8 cellular contexts compared by ENCODE assay signal in genomic region chr7:40717242-40717641, GRCh38.
DNase-seq lines count a peak whose midpoint lies in the region; ATAC-seq and TF ChIP-seq lines count a peak whose summit lies in the region.

No MANE protein-coding gene starts in this region.

- H3K23ac ChIP-seq in H9 (ENCODE audit: insufficient read length, low read depth, low read length), result no peak overlapping the region

- no peaks in the 10 kb centered on the region for H3K27me3 ChIP-seq in H9 (ENCODE audit: insufficient read depth, low read length)
- no peaks in the 10 kb centered on the region for H3K27me3 ChIP-seq in adrenal gland
- no peaks in the 10 kb centered on the region for H3K27me3 ChIP-seq in aorta (ENCODE audit: control insufficient read depth in 1 of 2, insufficient read depth in 2 of 2, low read length in 1 of 2)

- H3K9me3 ChIP-seq in H9 (ENCODE audit: control insufficient read depth, low read depth, low read length), result no peaks in the 10 kb centered on the region
- H3K9me3 ChIP-seq in adrenal gland (replicated peaks in 1 of 3), result no peaks in the 10 kb centered on the region
- no peaks in the 10 kb centered on the region for H3K9me3 ChIP-seq in aorta (ENCODE audit: control insufficient read depth, low read length)

- H3K4ac ChIP-seq in H9 (ENCODE audit: low read depth, low read length), result no peak overlapping the region

- H2AFZ ChIP-seq in H9 (ENCODE audit: low read length), result no peak overlapping the region

- H4K5ac ChIP-seq in H9 (ENCODE audit: insufficient read length, low read depth, low read length), result no peak overlapping the region

- no peaks in the 10 kb centered on the region for H3K36me3 Mint-ChIP-seq in H9 (ENCODE audit: insufficient read depth in 1 of 3, low read depth in 3 of 3)

- WGBS in H9 (ENCODE audit: extremely low coverage, insufficient read length, low lambda C conversion rate), result no CpG with 5 or more reads among the region's 9 CpGs
- 17 to 36% (median 29%) methylated on average over 9 of the region's 9 CpGs for WGBS in adrenal gland, 4 donors
- 0 to 4% methylated on average over 9 of the region's 9 CpGs for WGBS in aorta, 2 donors

- no peak overlapping the region for H3K4me3 Mint-ChIP-seq in H9

- H3K14ac ChIP-seq in H9 (ENCODE audit: insufficient read depth, low read length), result no peak overlapping the region

- intact Hi-C loops in adrenal gland (cut with DNase I), result no loop called here
- intact Hi-C loops in aorta (cut with DNase I), result no loop called here

- no peaks in the 10 kb centered on the region for H3K79me1 ChIP-seq in H9 (ENCODE audit: insufficient read depth, low read depth, low read length, poor library complexity, severe bottlenecking)

- H3K27me3 Mint-ChIP-seq in H9 (ENCODE audit: low read depth), result no peaks in the 10 kb centered on the region

- no peak overlapping the region for H3K9ac ChIP-seq in H9 (ENCODE audit: extremely low read depth, insufficient read length, low read length)

- DNase-seq in GM03348 (ENCODE audit: low spot score) (peak; percentile 70), H9 (peak; percentile 96), NCI-H1930 (lab: John Stamatoyannopoulos, UW) (peak; percentile 1 to 11), adrenal gland (peak; percentile 86 to 95 (median 93)), islet precursor cell (peak; percentile 99), aorta (peak; percentile 88 to 89), GF-D8 (lab: John Stamatoyannopoulos, UW) (no peak)
- DNase-seq in activated effector memory CD4-positive, alpha-beta T cell treated with Interleukin-2 at 50 U/mL for 16 hours, result no peak

- peak overlapping the region in 2 of 3 experiments; percentile 90 to 96; a peak in 4 of 7 replicates for H3K27ac Mint-ChIP-seq in H9

- peak in 1 of 2 donors; percentile 80 for TF ChIP-seq POLR2A in adrenal gland (IDR thresholded peaks at IDR 0.05)

- H3K18ac ChIP-seq in H9 (ENCODE audit: insufficient read length, low read depth, low read length), result no peak overlapping the region

- no peak overlapping the region for H2BK20ac ChIP-seq in H9 (ENCODE audit: low read depth, low read length, poor library complexity, severe bottlenecking)

- H4K8ac ChIP-seq in H9 (replicated peaks; ENCODE audit: insufficient read length, low read depth, low read length), result no peak overlapping the region

- H3K23me2 ChIP-seq in H9 (ENCODE audit: insufficient read length, low read depth, low read length, poor library complexity, severe bottlenecking), result no peaks in the 10 kb centered on the region

- no peaks in the 10 kb centered on the region for H3K9me3 Mint-ChIP-seq in H9

- H2BK12ac ChIP-seq in H9 (ENCODE audit: insufficient read length, low read depth, low read length), result no peak overlapping the region

- no peak overlapping the region for H2AK5ac ChIP-seq in H9 (ENCODE audit: insufficient read length, low read length)

- H3K56ac ChIP-seq in H9 (ENCODE audit: insufficient read length, low read depth, low read length), result no peak overlapping the region

- no peaks in the 10 kb centered on the region for H4K20me1 ChIP-seq in H9 (ENCODE audit: control insufficient read depth, insufficient read depth, insufficient read length)

- H3K27ac ChIP-seq in H9 (ENCODE audit: insufficient read length, low read depth, low read length), result no peak overlapping the region
- H3K27ac ChIP-seq in adrenal gland, result peak overlapping the region in 4 of 5 donors; percentile 44 to 74 (median 56)
- H3K27ac ChIP-seq in aorta (ENCODE audit: low read depth in 1 of 2, low read length in 2 of 2), result peak overlapping the region in 1 of 2 donors; percentile 17

- no peak overlapping the region for H2BK5ac ChIP-seq in H9 (ENCODE audit: insufficient read length, low read length)

- H2BK15ac ChIP-seq in H9 (ENCODE audit: low read depth, low read length), result no peak overlapping the region

- no peak overlapping the region for H4K91ac ChIP-seq in H9 (ENCODE audit: insufficient read length, low read depth, low read length)

- peak overlapping the region; percentile 23 for H2BK120ac ChIP-seq in H9 (ENCODE audit: low read depth, low read length, poor library complexity, severe bottlenecking)

- H3K79me2 ChIP-seq in H9 (ENCODE audit: insufficient read depth, low read length), result no peaks in the 10 kb centered on the region

- H3T11ph ChIP-seq in H9 (ENCODE audit: low read length), result peak overlapping the region; percentile 19

- H3K36me3 ChIP-seq in adrenal gland (replicated peaks in 1 of 2) (no peaks in the 10 kb centered on the region), aorta (ENCODE audit: control insufficient read depth in 1 of 2, insufficient read depth in 2 of 2, low read length in 1 of 2) (no peaks in the 10 kb centered on the region)

- H3K4me2 ChIP-seq in H9 (ENCODE audit: insufficient read depth, insufficient read length, low read length), result no peak overlapping the region

- no peak for TF ChIP-seq CTCF in H9 (conservative IDR thresholded peaks at IDR 0.05)
- TF ChIP-seq CTCF in adrenal gland (IDR thresholded peaks at IDR 0.05), result no peak

- peak; percentile 85 for ATAC-seq in aorta (ENCODE audit: low FRiP score)

- H3K4me1 ChIP-seq in H9 (ENCODE audit: insufficient read depth, low read length) (0 out of 2 replicates have a peak, but pooled peaks cover 4% of the 10 kb centered on the region), adrenal gland (replicated peaks in 1 of 2) (peaks cover 0 to 28% of the 10 kb centered on the region in 2 donors), aorta (ENCODE audit: control insufficient read depth in 1 of 2, insufficient read depth in 2 of 2, low read length in 2 of 2) (peaks cover 10 to 13% of the 10 kb centered on the region in 2 donors)

- H3K4me1 Mint-ChIP-seq in H9, result peaks cover 20 to 33% of the 10 kb centered on the region in 2 experiments

- H3K4me3 ChIP-seq in adrenal gland, result peak overlapping the region in 1 of 4 donors; percentile 43
- H3K4me3 ChIP-seq in aorta (ENCODE audit: low read length in 2 of 2), result no peak overlapping the region

Comparison
In these comparisons a context has a peak if more than half of its experiments do, and no peak if none do; other contexts are left out.
1. DNase-seq: peak in GM03348 (single experiment), H9 (single experiment), NCI-H1930 (2 of 2), adrenal gland (7 of 7), islet precursor cell (single experiment) and aorta (2 of 2); none in GF-D8 (single experiment) and activated effector memory CD4-positive, alpha-beta T cell treated with Interleukin-2 at 50 U/mL for 16 hours (single experiment).